In genomic region chr10:81179805-81180452, GRCh38 we compare ENCODE assay signal across 1 cellular context.
TF ChIP-seq lines count a peak whose summit lies in the region.

No MANE protein-coding gene starts in this region.

TF ChIP-seq in HepG2, 621 proteins besides CTCF, POLR2A, EP300 and RAD21 (continued from another document):
- no peak for TF ChIP-seq TFDP1 (CRISPR knock-in tag; IDR thresholded peaks at IDR 0.05; ENCODE audit: borderline replicate concordance)
- no peak for TF ChIP-seq SOX13 (IDR thresholded peaks at IDR 0.05)
- TF ChIP-seq SOX13 (CRISPR knock-in tag; conservative IDR thresholded peaks at IDR 0.05 in 1 of 2, IDR thresholded peaks at IDR 0.05 in 1 of 2), result no peak
- TF ChIP-seq NFIB (CRISPR knock-in tag; IDR thresholded peaks at IDR 0.05; ENCODE audit: borderline replicate concordance), result no peak
- no peak for TF ChIP-seq YY1 (IDR thresholded peaks at IDR 0.05; ENCODE audit: insufficient read depth, insufficient replicate concordance, low read depth, low read length)
- no peak for TF ChIP-seq XRCC5 (optimal IDR thresholded peaks at IDR 0.05; ENCODE audit: low read length)
- TF ChIP-seq BCL6 (CRISPR knock-in tag; IDR thresholded peaks at IDR 0.05), result no peak
- TF ChIP-seq NCOA1 (CRISPR knock-in tag; IDR thresholded peaks at IDR 0.05), result no peak
- no peak for TF ChIP-seq ZNF251 (CRISPR knock-in tag; IDR thresholded peaks at IDR 0.05)
- no peak for TF ChIP-seq ZNF773 (CRISPR knock-in tag; IDR thresholded peaks at IDR 0.05; ENCODE audit: borderline replicate concordance)
- no peak for TF ChIP-seq ZMYM2 (CRISPR knock-in tag; IDR thresholded peaks at IDR 0.05)
